Comparison of ENCODE assay signal across 2 cellular contexts in the genomic region with DNA sequence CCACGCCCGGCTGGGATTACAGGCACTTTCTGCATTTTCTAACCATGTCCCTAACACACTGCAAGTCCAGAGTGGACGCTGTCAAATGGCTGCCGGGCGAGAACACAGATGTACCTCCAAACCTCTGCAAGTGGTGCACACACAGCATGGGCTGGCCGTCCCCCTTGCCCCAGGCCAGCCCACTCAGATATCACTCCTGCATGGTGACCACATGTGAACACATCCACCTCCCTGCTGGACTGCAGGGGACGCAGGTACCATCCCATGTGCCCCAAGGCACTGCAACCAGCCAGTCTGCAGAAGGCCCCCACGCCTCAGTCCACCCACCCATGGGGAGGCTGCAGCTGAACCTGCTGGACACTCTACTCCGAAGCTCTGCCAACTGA.
TF ChIP-seq lines count a peak whose summit lies in the region.

No MANE protein-coding gene starts in this region.

TF ChIP-seq in SK-N-SH, 30 proteins besides CTCF, POLR2A, EP300 and RAD21:
- TF ChIP-seq, protein P1, sequence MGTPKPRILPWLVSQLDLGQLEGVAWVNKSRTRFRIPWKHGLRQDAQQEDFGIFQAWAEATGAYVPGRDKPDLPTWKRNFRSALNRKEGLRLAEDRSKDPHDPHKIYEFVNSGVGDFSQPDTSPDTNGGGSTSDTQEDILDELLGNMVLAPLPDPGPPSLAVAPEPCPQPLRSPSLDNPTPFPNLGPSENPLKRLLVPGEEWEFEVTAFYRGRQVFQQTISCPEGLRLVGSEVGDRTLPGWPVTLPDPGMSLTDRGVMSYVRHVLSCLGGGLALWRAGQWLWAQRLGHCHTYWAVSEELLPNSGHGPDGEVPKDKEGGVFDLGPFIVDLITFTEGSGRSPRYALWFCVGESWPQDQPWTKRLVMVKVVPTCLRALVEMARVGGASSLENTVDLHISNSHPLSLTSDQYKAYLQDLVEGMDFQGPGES (IDR thresholded peaks at IDR 0.05; ENCODE audit: low read depth, low read length): no peak
- TF ChIP-seq POLR2AphosphoS5 (IDR thresholded peaks at IDR 0.05; ENCODE audit: low read depth, low read length): no peak
- TF ChIP-seq, protein P2, sequence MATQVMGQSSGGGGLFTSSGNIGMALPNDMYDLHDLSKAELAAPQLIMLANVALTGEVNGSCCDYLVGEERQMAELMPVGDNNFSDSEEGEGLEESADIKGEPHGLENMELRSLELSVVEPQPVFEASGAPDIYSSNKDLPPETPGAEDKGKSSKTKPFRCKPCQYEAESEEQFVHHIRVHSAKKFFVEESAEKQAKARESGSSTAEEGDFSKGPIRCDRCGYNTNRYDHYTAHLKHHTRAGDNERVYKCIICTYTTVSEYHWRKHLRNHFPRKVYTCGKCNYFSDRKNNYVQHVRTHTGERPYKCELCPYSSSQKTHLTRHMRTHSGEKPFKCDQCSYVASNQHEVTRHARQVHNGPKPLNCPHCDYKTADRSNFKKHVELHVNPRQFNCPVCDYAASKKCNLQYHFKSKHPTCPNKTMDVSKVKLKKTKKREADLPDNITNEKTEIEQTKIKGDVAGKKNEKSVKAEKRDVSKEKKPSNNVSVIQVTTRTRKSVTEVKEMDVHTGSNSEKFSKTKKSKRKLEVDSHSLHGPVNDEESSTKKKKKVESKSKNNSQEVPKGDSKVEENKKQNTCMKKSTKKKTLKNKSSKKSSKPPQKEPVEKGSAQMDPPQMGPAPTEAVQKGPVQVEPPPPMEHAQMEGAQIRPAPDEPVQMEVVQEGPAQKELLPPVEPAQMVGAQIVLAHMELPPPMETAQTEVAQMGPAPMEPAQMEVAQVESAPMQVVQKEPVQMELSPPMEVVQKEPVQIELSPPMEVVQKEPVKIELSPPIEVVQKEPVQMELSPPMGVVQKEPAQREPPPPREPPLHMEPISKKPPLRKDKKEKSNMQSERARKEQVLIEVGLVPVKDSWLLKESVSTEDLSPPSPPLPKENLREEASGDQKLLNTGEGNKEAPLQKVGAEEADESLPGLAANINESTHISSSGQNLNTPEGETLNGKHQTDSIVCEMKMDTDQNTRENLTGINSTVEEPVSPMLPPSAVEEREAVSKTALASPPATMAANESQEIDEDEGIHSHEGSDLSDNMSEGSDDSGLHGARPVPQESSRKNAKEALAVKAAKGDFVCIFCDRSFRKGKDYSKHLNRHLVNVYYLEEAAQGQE (IDR thresholded peaks at IDR 0.05; ENCODE audit: low read depth, low read length): no peak
- no peak for TF ChIP-seq NFIC (IDR thresholded peaks at IDR 0.05; ENCODE audit: borderline replicate concordance)
- TF ChIP-seq CHD2 (IDR thresholded peaks at IDR 0.05; ENCODE audit: low read length, partially characterized antibody): no peak
- TF ChIP-seq ELF1 (IDR thresholded peaks at IDR 0.05): no peak
- TF ChIP-seq EZH2phosphoT487 (IDR thresholded peaks at IDR 0.05; ENCODE audit: borderline replicate concordance, low read depth): no peak
- no peak for TF ChIP-seq NRF1 (IDR thresholded peaks at IDR 0.05; ENCODE audit: low read depth, low read length)
- TF ChIP-seq TCF12 (IDR thresholded peaks at IDR 0.05): no peak
- TF ChIP-seq, protein P3, sequence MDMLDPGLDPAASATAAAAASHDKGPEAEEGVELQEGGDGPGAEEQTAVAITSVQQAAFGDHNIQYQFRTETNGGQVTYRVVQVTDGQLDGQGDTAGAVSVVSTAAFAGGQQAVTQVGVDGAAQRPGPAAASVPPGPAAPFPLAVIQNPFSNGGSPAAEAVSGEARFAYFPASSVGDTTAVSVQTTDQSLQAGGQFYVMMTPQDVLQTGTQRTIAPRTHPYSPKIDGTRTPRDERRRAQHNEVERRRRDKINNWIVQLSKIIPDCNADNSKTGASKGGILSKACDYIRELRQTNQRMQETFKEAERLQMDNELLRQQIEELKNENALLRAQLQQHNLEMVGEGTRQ (IDR thresholded peaks at IDR 0.05; ENCODE audit: borderline replicate concordance, low read depth, low read length): no peak
- TF ChIP-seq RXRA (IDR thresholded peaks at IDR 0.05; ENCODE audit: borderline replicate concordance, low read depth): no peak
- no peak for TF ChIP-seq MXI1 (IDR thresholded peaks at IDR 0.05; ENCODE audit: low read depth, low read length)
- no peak for TF ChIP-seq JUND (IDR thresholded peaks at IDR 0.05)

TF ChIP-seq in SK-N-SH treated with all-trans-retinoic acid at 6 μM for 48 hours, 23 proteins besides CTCF, POLR2A, EP300 and RAD21:
- TF ChIP-seq PPARA (CRISPR knock-in tag; IDR thresholded peaks at IDR 0.05; ENCODE audit: borderline replicate concordance) (no peak), CSDC2 (CRISPR knock-in tag; IDR thresholded peaks at IDR 0.05) (no peak), SNAI2 (CRISPR knock-in tag; IDR thresholded peaks at IDR 0.05) (no peak), ZFP3 (CRISPR knock-in tag; IDR thresholded peaks at IDR 0.05) (no peak), ZNF565 (CRISPR knock-in tag; conservative IDR thresholded peaks at IDR 0.05; ENCODE audit: low read depth) (no peak), TOX (CRISPR knock-in tag; IDR thresholded peaks at IDR 0.05; ENCODE audit: borderline replicate concordance) (no peak)
- TF ChIP-seq, protein P4, sequence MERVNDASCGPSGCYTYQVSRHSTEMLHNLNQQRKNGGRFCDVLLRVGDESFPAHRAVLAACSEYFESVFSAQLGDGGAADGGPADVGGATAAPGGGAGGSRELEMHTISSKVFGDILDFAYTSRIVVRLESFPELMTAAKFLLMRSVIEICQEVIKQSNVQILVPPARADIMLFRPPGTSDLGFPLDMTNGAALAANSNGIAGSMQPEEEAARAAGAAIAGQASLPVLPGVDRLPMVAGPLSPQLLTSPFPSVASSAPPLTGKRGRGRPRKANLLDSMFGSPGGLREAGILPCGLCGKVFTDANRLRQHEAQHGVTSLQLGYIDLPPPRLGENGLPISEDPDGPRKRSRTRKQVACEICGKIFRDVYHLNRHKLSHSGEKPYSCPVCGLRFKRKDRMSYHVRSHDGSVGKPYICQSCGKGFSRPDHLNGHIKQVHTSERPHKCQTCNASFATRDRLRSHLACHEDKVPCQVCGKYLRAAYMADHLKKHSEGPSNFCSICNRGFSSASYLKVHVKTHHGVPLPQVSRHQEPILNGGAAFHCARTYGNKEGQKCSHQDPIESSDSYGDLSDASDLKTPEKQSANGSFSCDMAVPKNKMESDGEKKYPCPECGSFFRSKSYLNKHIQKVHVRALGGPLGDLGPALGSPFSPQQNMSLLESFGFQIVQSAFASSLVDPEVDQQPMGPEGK (CRISPR knock-in tag; IDR thresholded peaks at IDR 0.05; ENCODE audit: borderline replicate concordance): no peak
